Comparison of ENCODE assay signal across 12 cellular contexts in genomic region chr7:44177570-44178131, GRCh38. TPM values are rescaled to one million over a fixed set of nuclear protein-coding genes. Genes with fewer than 3 reads are reported as not detected.
DNase-seq lines count a peak whose midpoint lies in the region; ATAC-seq and TF ChIP-seq lines count a peak whose summit lies in the region.
"Had no signal": no experiment of that assay in that cellular context is flagged by ENCODE, and none has a peak within 500 bp of the region (broad histone marks: within the 10 kb centered on the region; RNA-seq: fewer than 3 reads in every experiment).

No MANE protein-coding gene starts in this region.

- no peaks in the 10 kb centered on the region for H3K36me3 ChIP-seq in BE2C
- no peaks in the 10 kb centered on the region for H3K36me3 ChIP-seq in mesenchymal stem cell (ENCODE audit: control insufficient read depth in 1 of 2, insufficient read depth in 2 of 2, low read depth in 1 of 2, low read length in 2 of 2)
- H3K36me3 ChIP-seq in psoas muscle (ENCODE audit: insufficient read depth in 1 of 2, low read depth in 1 of 2): no peaks in the 10 kb centered on the region
- H3K36me3 ChIP-seq: sigmoid colon had no signal

- in situ Hi-C loops in astrocyte of the spinal cord (cut with HindIII; ENCODE audit: low sequenced_read_pairs): no loop called here

- DNase-seq in BE2C: peak; percentile 43
- peak; percentile 83 for DNase-seq in M059J (ENCODE audit: low read depth)
- DNase-seq in astrocyte of the spinal cord (ENCODE audit: low read depth, low spot score): peak; percentile 70
- DNase-seq in mesenchymal stem cell: peak; percentile 26
- DNase-seq in amniotic stem cell (lab: John Stamatoyannopoulos, UW): no peak
- no peak for DNase-seq in psoas muscle
- DNase-seq: activated CD4-positive, CD25-positive, alpha-beta regulatory T cell; activated naive CD4-positive, alpha-beta T cell treated with anti-CD3 and anti-CD28 coated beads, Interleukin-2, amount 10 ng/mL, durations not matched to agents 7 days and 5 days; CD8-positive, alpha-beta T cell; sigmoid colon had no signal

- H3K4me3 ChIP-seq in BE2C (ENCODE audit: low read depth, low read length) (no peak overlapping the region), astrocyte of the spinal cord (ENCODE audit: low read depth, low read length) (no peak overlapping the region), mesenchymal stem cell (ENCODE audit: insufficient read depth in 1 of 2, low read depth in 1 of 2, low read length in 2 of 2) (no peak overlapping the region), psoas muscle (no peak overlapping the region)
- H3K4me3 ChIP-seq: sigmoid colon had no signal

- H3K27ac ChIP-seq in mesenchymal stem cell (ENCODE audit: low read length, poor library complexity, severe bottlenecking): no peak overlapping the region
- no peak overlapping the region for H3K27ac ChIP-seq in psoas muscle
- H3K27ac ChIP-seq: sigmoid colon had no signal

- no peak overlapping the region for H3K4ac ChIP-seq in mesenchymal stem cell (ENCODE audit: low read depth in 1 of 2, low read length in 2 of 2)

- no peak overlapping the region for H2BK15ac ChIP-seq in mesenchymal stem cell (ENCODE audit: low read depth, poor library complexity, severe bottlenecking)

- H3K9me3 ChIP-seq in BE2C (no peaks in the 10 kb centered on the region), mesenchymal stem cell (ENCODE audit: control insufficient read depth, low read length) (peaks cover 10% of the 10 kb centered on the region), psoas muscle (no peaks in the 10 kb centered on the region)
- H3K9me3 ChIP-seq: sigmoid colon had no signal

- H3K14ac ChIP-seq in mesenchymal stem cell (ENCODE audit: low read length in 2 of 2): no peak overlapping the region

- no peak overlapping the region for H4K8ac ChIP-seq in mesenchymal stem cell (ENCODE audit: low read length)

- peak overlapping the region; percentile 0 for H2AFZ ChIP-seq in mesenchymal stem cell (ENCODE audit: low read depth, low read length)

- H2AK5ac ChIP-seq in mesenchymal stem cell (ENCODE audit: low read length, severe bottlenecking): peak overlapping the region; percentile 30

- 89% methylated on average over 4 of the region's 4 CpGs for WGBS in mesenchymal stem cell
- WGBS in psoas muscle, 3 donors: 46 to 70% (median 58%) methylated on average over 4 of the region's 4 CpGs

- H3K18ac ChIP-seq in mesenchymal stem cell (ENCODE audit: low read depth in 1 of 2, low read length in 2 of 2): no peak overlapping the region

- H2BK12ac ChIP-seq in mesenchymal stem cell (ENCODE audit: low read length in 2 of 2): no peak overlapping the region

- H3K4me2 ChIP-seq in mesenchymal stem cell (ENCODE audit: low read length, poor library complexity, severe bottlenecking): no peak overlapping the region

- no peak overlapping the region for H4K91ac ChIP-seq in mesenchymal stem cell (ENCODE audit: low read length)

- H3K27me3 ChIP-seq in BE2C (no peaks in the 10 kb centered on the region), mesenchymal stem cell (ENCODE audit: control insufficient read depth in 1 of 2, insufficient read depth in 1 of 2, low read length in 2 of 2) (peaks cover 0 to 30% of the 10 kb centered on the region in 2 experiments), psoas muscle (ENCODE audit: insufficient read depth in 3 of 3, low read length in 2 of 3) (peaks cover 0 to 2% (median 0%) of the 10 kb centered on the region in 3 donors)
- H3K27me3 ChIP-seq: sigmoid colon had no signal

- no peak overlapping the region for H2BK5ac ChIP-seq in mesenchymal stem cell (ENCODE audit: low read depth, low read length, poor library complexity, severe bottlenecking)

- no peak overlapping the region for H3K9ac ChIP-seq in mesenchymal stem cell (ENCODE audit: low read length)

- ATAC-seq in HG02610 (IDR thresholded peaks at IDR 0.05; ENCODE audit: unreplicated experiment) (no peak), GM19023 (IDR thresholded peaks at IDR 0.05; ENCODE audit: unreplicated experiment) (no peak), psoas muscle (no peak)
- ATAC-seq: CD8-positive, alpha-beta T cell had no signal

- no peak overlapping the region for H3K23ac ChIP-seq in mesenchymal stem cell (ENCODE audit: low read length in 2 of 2)

- H3K79me1 ChIP-seq in mesenchymal stem cell (replicated peaks; ENCODE audit: low read length, poor library complexity, severe bottlenecking): no peaks in the 10 kb centered on the region

- no peak for TF ChIP-seq CTCF in BE2C (IDR thresholded peaks at IDR 0.05; ENCODE audit: low read depth, low read length)
- TF ChIP-seq CTCF in astrocyte of the spinal cord (IDR thresholded peaks at IDR 0.05; ENCODE audit: low read depth, low read length): no peak
- TF ChIP-seq CTCF in psoas muscle (IDR thresholded peaks at IDR 0.05): no peak

- H2BK120ac ChIP-seq in mesenchymal stem cell (ENCODE audit: low read depth, low read length): no peak overlapping the region

- intact Hi-C loops in psoas muscle (cut with DNase I): loop anchor here in 1 of 2 donors (5.0 kb wide), 1 partner anchor 280 kb away; no protein-coding TSS in a partner anchor

- peaks cover 6% of the 10 kb centered on the region; the same call in 1 of the 2 replicates for H3K4me1 ChIP-seq in BE2C
- peaks cover 16% of the 10 kb centered on the region for H3K4me1 ChIP-seq in mesenchymal stem cell (ENCODE audit: control insufficient read depth, insufficient read depth, low read depth, low read length)
- H3K4me1 ChIP-seq in psoas muscle: no peaks in the 10 kb centered on the region
- H3K4me1 ChIP-seq: sigmoid colon had no signal

RNA-seq across cellular contexts. Expression of gene GCK, which starts 11.6 kb away (rescaled TPM):
- polyA plus RNA-seq in BE2C (2012; ENCODE audit: insufficient read depth, insufficient read length, low read depth): not detected
- total RNA-seq in M059J (2014; rRNA removed; shearing (Covaris generic)): not detected in 2 replicates
- polyA plus RNA-seq in mesenchymal stem cell (2013, experiment 1 of 2): 0.06 TPM
- 0.10 TPM for polyA plus RNA-seq in mesenchymal stem cell (2013, experiment 2 of 2)
- not detected for total RNA-seq in psoas muscle
- under 1 TPM; 0.07 to 0.11 (median 0.08) TPM for polyA plus RNA-seq in psoas muscle

RNA-seq across cellular contexts. Expression of gene YKT6, which starts 23.1 kb away (rescaled TPM):
- polyA plus RNA-seq in BE2C (2012; ENCODE audit: insufficient read depth, insufficient read length, low read depth): 199 TPM
- 106 and 128 TPM in 2 replicates for total RNA-seq in M059J (2014; rRNA removed; shearing (Covaris generic))
- 133 TPM for polyA plus RNA-seq in mesenchymal stem cell (2013, experiment 1 of 2)
- polyA plus RNA-seq in mesenchymal stem cell (2013, experiment 2 of 2): 137 TPM
- 10 to 100 TPM; 49.7 to 69.4 (median 63.7) TPM for total RNA-seq in psoas muscle
- 100 to 1,000 TPM in 2 of 3 donors, 10 to 100 TPM in 1; 47.7 to 153 (median 148) TPM for polyA plus RNA-seq in psoas muscle

RNA-seq across cellular contexts. Expression of gene MYL7, which starts 36.5 kb away (rescaled TPM):
- polyA plus RNA-seq in BE2C (2012; ENCODE audit: insufficient read depth, insufficient read length, low read depth): not detected
- total RNA-seq in M059J (2014; rRNA removed; shearing (Covaris generic)): not detected in 2 replicates
- not detected for polyA plus RNA-seq in mesenchymal stem cell (2013, experiment 1 of 2)
- not detected for polyA plus RNA-seq in mesenchymal stem cell (2013, experiment 2 of 2)
- 1 to 10 TPM in 2 of 4 donors, not detected in 2; 1.7 TPM for total RNA-seq in psoas muscle
- under 1 TPM in 2 of 3 donors, not detected in 1; 0.15 to 0.23 TPM for polyA plus RNA-seq in psoas muscle
- total RNA-seq: CD8-positive, alpha-beta T cell; sigmoid colon had no signal

RNA-seq across cellular contexts. Expression of gene POLD2, which starts 54.3 kb away (rescaled TPM):
- polyA plus RNA-seq in BE2C (2012; ENCODE audit: insufficient read depth, insufficient read length, low read depth): 398 TPM
- total RNA-seq in M059J (2014; rRNA removed; shearing (Covaris generic)): 85.3 and 127 TPM in 2 replicates
- 59.3 TPM for polyA plus RNA-seq in mesenchymal stem cell (2013, experiment 1 of 2)
- 56.2 TPM for polyA plus RNA-seq in mesenchymal stem cell (2013, experiment 2 of 2)
- 100 to 1,000 TPM in 3 of 4 donors, 10 to 100 TPM in 1; 79.2 to 127 (median 119) TPM for total RNA-seq in psoas muscle
- polyA plus RNA-seq in psoas muscle: 10 to 100 TPM; 57.3 to 87.1 (median 81.3) TPM

Comparison
In these comparisons a context has a peak if more than half of its experiments do, and no peak if none do; other contexts are left out.
1. DNase-seq: peak in BE2C (single experiment), M059J (single experiment), astrocyte of the spinal cord (single experiment) and mesenchymal stem cell (single experiment); none in amniotic stem cell (single experiment) and psoas muscle (0 of 2).